Comparison of ENCODE assay signal across 22 cellular contexts in the genomic region with DNA sequence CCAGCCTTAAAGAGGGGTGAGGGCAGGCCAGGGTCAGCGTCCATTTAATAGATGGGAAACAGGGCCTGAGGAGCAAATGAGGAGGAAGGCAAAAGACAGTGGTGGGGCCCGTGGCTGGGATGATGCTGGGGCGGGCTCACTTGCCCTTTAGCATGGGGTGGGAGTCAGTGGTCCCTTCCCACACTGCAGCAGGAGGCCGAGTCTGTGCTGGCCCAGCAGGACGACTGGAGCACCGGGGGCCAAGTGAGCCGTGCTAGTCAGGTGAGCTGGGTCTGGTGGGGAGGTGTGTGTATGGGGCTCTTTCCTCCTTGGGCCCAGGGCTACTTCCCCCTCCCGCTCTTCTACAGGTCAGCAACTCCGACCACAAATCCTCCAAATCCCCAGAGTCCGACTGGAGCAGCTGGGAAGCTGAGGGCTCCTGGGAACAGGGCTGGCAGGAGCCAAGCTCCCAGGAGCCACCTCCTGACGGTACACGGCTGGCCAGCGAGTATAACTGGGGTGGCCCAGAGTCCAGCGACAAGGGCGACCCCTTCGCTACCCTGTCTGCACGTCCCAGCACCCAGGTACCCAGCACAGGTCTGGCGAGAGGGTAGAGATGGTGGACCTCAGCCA. TPM values are rescaled to one million over a fixed set of nuclear protein-coding genes. Genes with fewer than 3 reads are reported as not detected.
A peak's percentile ranks its signal among the peaks of the same experiment; 100 is the strongest.
DNase-seq lines count a peak whose midpoint lies in the region; ATAC-seq, FAIRE-seq and TF ChIP-seq lines count a peak whose summit lies in the region.
"Had no signal": no experiment of that assay in that cellular context is flagged by ENCODE, and none has a peak within 500 bp of the region (broad histone marks: within the 10 kb centered on the region; RNA-seq: fewer than 3 reads in every experiment).

No MANE protein-coding gene starts in this region.

- H3K27me3 Mint-ChIP-seq in osteocyte (ENCODE audit: unreplicated experiment): no peaks in the 10 kb centered on the region
- H3K27me3 Mint-ChIP-seq: effector memory CD8-positive, alpha-beta T cell had no signal

- in situ Hi-C loops in GM12878 (cut with MboI): no loop called here

- ATAC-seq in GM12878 (no peak), GM18858 (IDR thresholded peaks at IDR 0.05; ENCODE audit: unreplicated experiment) (no peak), HG03521 (IDR thresholded peaks at IDR 0.05; ENCODE audit: unreplicated experiment) (no peak)
- ATAC-seq: effector memory CD8-positive, alpha-beta T cell had no signal

- DNase-seq in GM12878 (ENCODE audit: low read depth, low spot score): no peak
- DNase-seq in osteocyte (ENCODE audit: extremely low spot score, unreplicated experiment): no peak
- DNase-seq in H7: no peak
- DNase-seq: C1 segment of cervical spinal cord; cerebellar nuclear complex; DMS53; effector memory CD8-positive, alpha-beta T cell; hypothalamus; NCI-H1694; NCI-H226; occipital lobe; stimulated activated CD4-positive, alpha-beta T cell treated with anti-CD3 and anti-CD28 coated beads, Interleukin-4, amount 100 ng/mL, for 24 hours; stimulated activated CD8-positive, alpha-beta memory T cell treated with anti-CD3 and anti-CD28 coated beads, Interleukin-4, amount 100 ng/mL, for 48 hours had no signal

- no peaks in the 10 kb centered on the region for H3K79me2 ChIP-seq in GM12878 (ENCODE audit: control insufficient read depth, insufficient read depth, low read length)

- H3K4me3 ChIP-seq in BLaER1 treated with 17β-estradiol and CSF1 and Interleukin-3, amounts not matched to agents 10 nM and 100 nM: no peak overlapping the region
- H3K4me3 ChIP-seq in GM12878: no peak overlapping the region
- H3K4me3 ChIP-seq in H7 (ENCODE audit: insufficient read depth, low read depth, low read length): no peak overlapping the region
- H3K4me3 ChIP-seq: thoracic aorta had no signal

- peak overlapping the region in 9 of 11 experiments; percentile 2 to 54 (median 46); a peak in 13 of 22 replicates for H3K9ac ChIP-seq in BLaER1 treated with 17β-estradiol and CSF1 and Interleukin-3, amounts not matched to agents 10 nM and 100 nM
- H3K9ac ChIP-seq in GM12878 (ENCODE audit: control insufficient read depth, insufficient read depth, low read length): no peak overlapping the region

- H3K27ac Mint-ChIP-seq in osteocyte (ENCODE audit: unreplicated experiment): peak overlapping the region; percentile 54
- H3K27ac Mint-ChIP-seq: mesothelial cell of epicardium had no signal

- H3K4me3 Mint-ChIP-seq in osteocyte (ENCODE audit: unreplicated experiment): no peak overlapping the region
- H3K4me3 Mint-ChIP-seq: mesothelial cell of epicardium had no signal

- peaks cover 36 to 69% (median 60%) of the 10 kb centered on the region in 11 experiments for H3K36me3 ChIP-seq in BLaER1 treated with 17β-estradiol and CSF1 and Interleukin-3, amounts not matched to agents 10 nM and 100 nM
- peaks cover 5 to 7% of the 10 kb centered on the region in 2 experiments; a peak in 3 of 4 replicates for H3K36me3 ChIP-seq in GM12878 (ENCODE audit: control insufficient read depth in 2 of 2, insufficient read depth in 2 of 2, low read length in 1 of 2)
- H3K36me3 ChIP-seq in H7 (replicated peaks; ENCODE audit: control insufficient read depth, insufficient read depth, low read length): peaks cover 3% of the 10 kb centered on the region

- no peak for TF ChIP-seq RAD21 in GM12878 (IDR thresholded peaks at IDR 0.05; ENCODE audit: insufficient read depth, low read depth, low read length)

- SMC1A ChIA-PET in GM12878 (lab: Charles Lee; ENCODE audit: uncharacterized antibody, unreplicated experiment): no interaction called here

- CTCF ChIA-PET in GM12878 (lab: Yijun Ruan, JAX): no interaction called here

- H3K36me3 Mint-ChIP-seq in osteocyte (ENCODE audit: unreplicated experiment): peaks cover 6% of the 10 kb centered on the region

- no peak for TF ChIP-seq EP300 in GM12878 (IDR thresholded peaks at IDR 0.05; ENCODE audit: borderline replicate concordance in 1 of 2, control insufficient read depth in 1 of 2, low read depth in 2 of 2, low read length in 2 of 2)

- RAD21 ChIA-PET in GM12878 (lab: Charles Lee; ENCODE audit: unreplicated experiment): no interaction called here

- 74% methylated on average over 18 of the region's 18 CpGs for WGBS in GM12878 (ENCODE audit: insufficient coverage, insufficient replicate concordance, low lambda C conversion rate, missing lambda C conversion rate)

- TF ChIP-seq CTCF in GM12878 (IDR thresholded peaks at IDR 0.05 in 2 of 3, conservative IDR thresholded peaks at IDR 0.05 in 1 of 3; ENCODE audit: control insufficient read depth in 2 of 3, extremely low read depth in 1 of 3, insufficient read depth in 1 of 3, low read depth in 3 of 3, low read length in 3 of 3) (no peak), osteocyte (IDR thresholded peaks at IDR 0.05) (no peak)

- H3K27me3 ChIP-seq in BLaER1 treated with 17β-estradiol and CSF1 and Interleukin-3, amounts not matched to agents 10 nM and 100 nM: no peaks in the 10 kb centered on the region
- no peaks in the 10 kb centered on the region for H3K27me3 ChIP-seq in GM12878 (replicated peaks in 1 of 2; ENCODE audit: control insufficient read depth in 2 of 2, insufficient read depth in 2 of 2, low read length in 1 of 2)
- peaks cover 28% of the 10 kb centered on the region for H3K27me3 ChIP-seq in H7 (ENCODE audit: control insufficient read depth, insufficient read depth, low read length)

- no peak overlapping the region for H2AFZ ChIP-seq in GM12878 (ENCODE audit: control insufficient read depth, low read depth, low read length)

- H3K4me2 ChIP-seq in BLaER1 treated with 17β-estradiol and CSF1 and Interleukin-3, amounts not matched to agents 10 nM and 100 nM: peak overlapping the region in 10 of 11 experiments; percentile 11 to 99 (median 26); a peak in 13 of 22 replicates
- no peak overlapping the region for H3K4me2 ChIP-seq in GM12878 (ENCODE audit: control insufficient read depth, insufficient read depth)

- intact Hi-C loops in GM12878 (cut with micrococcal nuclease; ENCODE audit: unreplicated experiment): no loop called here

- FAIRE-seq in GM12878 (lab: Jason Lieb, UNC): no peak
- FAIRE-seq: GM18507, HTR-8/SVneo, kidney had no signal

- peaks cover 46 to 68% (median 49%) of the 10 kb centered on the region in 10 experiments for H3K4me1 ChIP-seq in BLaER1 treated with 17β-estradiol and CSF1 and Interleukin-3, amounts not matched to agents 10 nM and 100 nM
- peaks cover 6% of the 10 kb centered on the region for H3K4me1 ChIP-seq in GM12878 (ENCODE audit: control insufficient read depth, insufficient read depth, low read length)

- peak overlapping the region in 3 of 11 experiments; percentile 23 to 34 (median 25); a peak in 5 of 22 replicates for H3K27ac ChIP-seq in BLaER1 treated with 17β-estradiol and CSF1 and Interleukin-3, amounts not matched to agents 10 nM and 100 nM
- H3K27ac ChIP-seq in GM12878 (ENCODE audit: control insufficient read depth, insufficient read depth): no peak overlapping the region
- H3K27ac ChIP-seq: thoracic aorta had no signal

- H3K9me3 Mint-ChIP-seq in osteocyte (ENCODE audit: unreplicated experiment): no peaks in the 10 kb centered on the region
- H3K9me3 Mint-ChIP-seq: effector memory CD8-positive, alpha-beta T cell; mesothelial cell of epicardium had no signal

- H4K20me1 ChIP-seq in BLaER1 treated with 17β-estradiol and CSF1 and Interleukin-3, amounts not matched to agents 10 nM and 100 nM: peaks cover 0 to 61% (median 24%) of the 10 kb centered on the region in 11 experiments; a peak in 17 of 22 replicates
- no peaks in the 10 kb centered on the region for H4K20me1 ChIP-seq in GM12878 (ENCODE audit: control insufficient read depth, insufficient read depth)

- no peaks in the 10 kb centered on the region for H3K9me3 ChIP-seq in BLaER1 treated with 17β-estradiol and CSF1 and Interleukin-3, amounts not matched to agents 10 nM and 100 nM (replicated peaks in 1 of 11)
- H3K9me3 ChIP-seq in GM12878 (replicated peaks; ENCODE audit: control insufficient read depth, insufficient read depth, low read length): no peaks in the 10 kb centered on the region
- H3K9me3 ChIP-seq: thoracic aorta had no signal

- H3K4me1 Mint-ChIP-seq in osteocyte (ENCODE audit: unreplicated experiment): peaks cover 15% of the 10 kb centered on the region

- BruUV-seq in GM12878 (replicated peaks; lab: Mats Ljungman, UMichigan): no TSS peak

- TF ChIP-seq POLR2A in GM15510 (IDR thresholded peaks at IDR 0.05; ENCODE audit: borderline replicate concordance, extremely low read depth, insufficient read length) (peak; percentile 16), GM12878 (IDR thresholded peaks at IDR 0.05; ENCODE audit: low read depth, low read length) (0 out of 2 replicates have a peak, but pooled peaks have one; percentile 17)

- POLR2A ChIA-PET in GM12878 (lab: Charles Lee): no interaction called here

RNA-seq across cellular contexts. Expression of a gene that starts 12.8 kb away (rescaled TPM):
- 28.9 and 34.4 TPM in 2 replicates for total RNA-seq in GM12878 (2013; cell fraction: nucleolus; rRNA removed)
- 75.1 and 82.7 TPM in 2 replicates for total RNA-seq in GM12878 (2014; rRNA removed)
- 25.9 and 29.3 TPM in 2 replicates for total RNA-seq in GM12878 (2014; rRNA removed; fragmentation: Illumina TruSeq; extraction: Trizol)
- 66.7 and 67.8 TPM in 2 replicates for total RNA-seq in GM12878 (2021)
- polyA plus RNA-seq in GM12878 (2011; ENCODE audit: low read depth): 16.4 TPM
- 17.8 and 43.1 TPM in 2 replicates for polyA plus RNA-seq in GM12878 (2011; rRNA removed)
- 88.7 and 112 TPM in 2 replicates for polyA plus RNA-seq in GM12878 (2011; cell fraction: cytosol; rRNA removed)
- polyA plus RNA-seq in GM12878 (2011; cell fraction: nucleus; rRNA removed): 114 and 150 TPM in 2 replicates
- polyA plus RNA-seq in GM12878 (2012): 35.1 and 36.8 TPM in 2 replicates
- polyA plus RNA-seq in GM12878 (2014; fragmentation: Illumina TruSeq; extraction: Trizol): 6.9 and 32.5 TPM in 2 replicates
- polyA plus RNA-seq in GM12878 (2014; fragmentation: Nextera tagmentation; extraction: Ambion mirVana): 1 to 10 TPM in 1 of 2 experiments, under 1 TPM in 1; 0.80 to 6.3 TPM
- polyA plus RNA-seq in GM12878 (2014; rRNA removed): 68.0 and 74.6 TPM in 2 replicates
- polyA plus RNA-seq in GM12878 (2016; fragmentation: Nextera tagmentation; extraction: Ambion mirVana): 10 to 100 TPM; 59.2 to 65.4 TPM
- polyA minus RNA-seq in GM12878 (2011; rRNA and poly(A)+ RNA removed): 43.5 and 70.6 TPM in 2 replicates
- 23.4 and 34.6 TPM in 2 replicates for polyA minus RNA-seq in GM12878 (2011; cell fraction: cytosol; rRNA and poly(A)+ RNA removed)
- polyA minus RNA-seq in GM12878 (2011; cell fraction: nucleus; rRNA and poly(A)+ RNA removed): 16.7 and 26.3 TPM in 2 replicates
- 103 and 104 TPM in 2 replicates for total RNA-seq in osteocyte
- total RNA-seq in H7 (2014; rRNA removed; shearing (Covaris generic)): 70.0 and 72.3 TPM in 2 replicates

RNA-seq across cellular contexts. Expression of a gene that starts 20.4 kb away (rescaled TPM):
- 8.6 and 11.6 TPM in 2 replicates for total RNA-seq in GM12878 (2013; cell fraction: nucleolus; rRNA removed)
- total RNA-seq in GM12878 (2014; rRNA removed): 8.5 and 9.0 TPM in 2 replicates
- total RNA-seq in GM12878 (2014; rRNA removed; fragmentation: Illumina TruSeq; extraction: Trizol): 1.2 and 2.2 TPM in 2 replicates
- total RNA-seq in GM12878 (2021): 8.0 and 9.0 TPM in 2 replicates
- polyA plus RNA-seq in GM12878 (2011; ENCODE audit: low read depth): 12.8 TPM
- polyA plus RNA-seq in GM12878 (2011; rRNA removed): 3.1 and 7.0 TPM in 2 replicates
- polyA plus RNA-seq in GM12878 (2011; cell fraction: cytosol; rRNA removed): 14.4 and 24.0 TPM in 2 replicates
- polyA plus RNA-seq in GM12878 (2011; cell fraction: nucleus; rRNA removed): 47.3 and 52.7 TPM in 2 replicates
- 15.6 and 16.4 TPM in 2 replicates for polyA plus RNA-seq in GM12878 (2012)
- polyA plus RNA-seq in GM12878 (2014; fragmentation: Illumina TruSeq; extraction: Trizol): 1.00 and 2.3 TPM in 2 replicates
- polyA plus RNA-seq in GM12878 (2014; fragmentation: Nextera tagmentation; extraction: Ambion mirVana): not detected
- 12.2 and 14.7 TPM in 2 replicates for polyA plus RNA-seq in GM12878 (2014; rRNA removed)
- 1 to 10 TPM; 4.0 to 5.5 TPM for polyA plus RNA-seq in GM12878 (2016; fragmentation: Nextera tagmentation; extraction: Ambion mirVana)
- polyA minus RNA-seq in GM12878 (2011; rRNA and poly(A)+ RNA removed): 3.8 and 4.7 TPM in 2 replicates
- 5.6 and 6.7 TPM in 2 replicates for polyA minus RNA-seq in GM12878 (2011; cell fraction: cytosol; rRNA and poly(A)+ RNA removed)
- polyA minus RNA-seq in GM12878 (2011; cell fraction: nucleus; rRNA and poly(A)+ RNA removed): 6.6 and 12.8 TPM in 2 replicates
- total RNA-seq in osteocyte: 219 and 256 TPM in 2 replicates
- total RNA-seq in H7 (2014; rRNA removed; shearing (Covaris generic)): 3.9 and 5.7 TPM in 2 replicates

RNA-seq across cellular contexts. Expression of a gene that starts 32.6 kb away (rescaled TPM):
- 31.8 and 42.8 TPM in 2 replicates for total RNA-seq in GM12878 (2013; cell fraction: nucleolus; rRNA removed)
- total RNA-seq in GM12878 (2014; rRNA removed) (71.3 and 77.0 TPM in 2 replicates), GM12878 (2014; rRNA removed; fragmentation: Illumina TruSeq; extraction: Trizol) (20.0 and 24.8 TPM in 2 replicates), GM12878 (2021) (62.0 and 63.3 TPM in 2 replicates), osteocyte (31.3 and 32.7 TPM in 2 replicates)
- polyA plus RNA-seq in GM12878 (2011; ENCODE audit: low read depth): 35.6 TPM
- polyA plus RNA-seq in GM12878 (2011; rRNA removed) (13.4 and 32.2 TPM in 2 replicates), GM12878 (2014; fragmentation: Illumina TruSeq; extraction: Trizol) (1.2 and 7.9 TPM in 2 replicates), GM12878 (2014; fragmentation: Nextera tagmentation; extraction: Ambion mirVana) (10 to 100 TPM; 14.8 to 48.7 TPM), GM12878 (2014; rRNA removed) (74.8 and 79.0 TPM in 2 replicates), GM12878 (2016; fragmentation: Nextera tagmentation; extraction: Ambion mirVana) (100 to 1,000 TPM; 107 to 111 TPM)
- polyA plus RNA-seq in GM12878 (2011; cell fraction: cytosol; rRNA removed): 60.6 and 85.4 TPM in 2 replicates
- 70.4 and 75.4 TPM in 2 replicates for polyA plus RNA-seq in GM12878 (2011; cell fraction: nucleus; rRNA removed)
- 43.7 and 53.4 TPM in 2 replicates for polyA plus RNA-seq in GM12878 (2012)
- 5.0 and 12.2 TPM in 2 replicates for polyA minus RNA-seq in GM12878 (2011; rRNA and poly(A)+ RNA removed)
- 5.8 and 6.9 TPM in 2 replicates for polyA minus RNA-seq in GM12878 (2011; cell fraction: cytosol; rRNA and poly(A)+ RNA removed)
- polyA minus RNA-seq in GM12878 (2011; cell fraction: nucleus; rRNA and poly(A)+ RNA removed): 32.3 and 48.6 TPM in 2 replicates
- total RNA-seq in H7 (2014; rRNA removed; shearing (Covaris generic)): 88.1 and 89.1 TPM in 2 replicates

RNA-seq across cellular contexts. Expression of a gene that starts 34.6 kb away (rescaled TPM):
- total RNA-seq in GM12878 (2013; cell fraction: nucleolus; rRNA removed): 6.1 and 7.8 TPM in 2 replicates
- total RNA-seq in GM12878 (2014; rRNA removed) (26.2 and 32.0 TPM in 2 replicates), GM12878 (2014; rRNA removed; fragmentation: Illumina TruSeq; extraction: Trizol) (7.2 and 10.4 TPM in 2 replicates), GM12878 (2021) (28.5 and 29.6 TPM in 2 replicates), osteocyte (84.2 and 92.1 TPM in 2 replicates)
- polyA plus RNA-seq in GM12878 (2011; ENCODE audit: low read depth): 4.4 TPM
- polyA plus RNA-seq in GM12878 (2011; rRNA removed) (3.6 and 8.0 TPM in 2 replicates), GM12878 (2014; fragmentation: Illumina TruSeq; extraction: Trizol) (0.74 and 9.1 TPM in 2 replicates), GM12878 (2014; fragmentation: Nextera tagmentation; extraction: Ambion mirVana) (1 to 10 TPM in 1 of 2 experiments, under 1 TPM in 1; 0.34 to 2.2 TPM), GM12878 (2014; rRNA removed) (36.7 and 50.7 TPM in 2 replicates), GM12878 (2016; fragmentation: Nextera tagmentation; extraction: Ambion mirVana) (10 to 100 TPM in 1 of 2 experiments, 1 to 10 TPM in 1; 2.8 to 26.6 TPM)
- polyA plus RNA-seq in GM12878 (2011; cell fraction: cytosol; rRNA removed): 16.4 and 28.8 TPM in 2 replicates
- polyA plus RNA-seq in GM12878 (2011; cell fraction: nucleus; rRNA removed): 29.2 and 30.4 TPM in 2 replicates
- 11.8 and 13.3 TPM in 2 replicates for polyA plus RNA-seq in GM12878 (2012)
- 4.4 and 9.6 TPM in 2 replicates for polyA minus RNA-seq in GM12878 (2011; rRNA and poly(A)+ RNA removed)
- polyA minus RNA-seq in GM12878 (2011; cell fraction: cytosol; rRNA and poly(A)+ RNA removed): 4.0 and 5.7 TPM in 2 replicates
- polyA minus RNA-seq in GM12878 (2011; cell fraction: nucleus; rRNA and poly(A)+ RNA removed): 16.1 and 24.5 TPM in 2 replicates
- 8.6 and 20.4 TPM in 2 replicates for total RNA-seq in H7 (2014; rRNA removed; shearing (Covaris generic))

RNA-seq across cellular contexts. Expression of a gene that starts 38.1 kb away (rescaled TPM):
- 101 and 114 TPM in 2 replicates for total RNA-seq in GM12878 (2013; cell fraction: nucleolus; rRNA removed)
- total RNA-seq in GM12878 (2014; rRNA removed): 63.3 and 74.6 TPM in 2 replicates
- total RNA-seq in GM12878 (2014; rRNA removed; fragmentation: Illumina TruSeq; extraction: Trizol): 32.9 and 37.1 TPM in 2 replicates
- 90.7 and 92.7 TPM in 2 replicates for total RNA-seq in GM12878 (2021)
- 22.5 TPM for polyA plus RNA-seq in GM12878 (2011; ENCODE audit: low read depth)
- 21.5 and 28.4 TPM in 2 replicates for polyA plus RNA-seq in GM12878 (2011; rRNA removed)
- 37.0 and 59.7 TPM in 2 replicates for polyA plus RNA-seq in GM12878 (2011; cell fraction: cytosol; rRNA removed)
- 195 and 323 TPM in 2 replicates for polyA plus RNA-seq in GM12878 (2011; cell fraction: nucleus; rRNA removed)
- 52.1 and 68.8 TPM in 2 replicates for polyA plus RNA-seq in GM12878 (2012)
- 34.3 and 39.8 TPM in 2 replicates for polyA plus RNA-seq in GM12878 (2014; fragmentation: Illumina TruSeq; extraction: Trizol)
- under 1 TPM; 0.06 to 0.09 TPM for polyA plus RNA-seq in GM12878 (2014; fragmentation: Nextera tagmentation; extraction: Ambion mirVana)
- 99.4 and 117 TPM in 2 replicates for polyA plus RNA-seq in GM12878 (2014; rRNA removed)
- polyA plus RNA-seq in GM12878 (2016; fragmentation: Nextera tagmentation; extraction: Ambion mirVana): 10 to 100 TPM; 15.5 to 18.9 TPM
- polyA minus RNA-seq in GM12878 (2011; rRNA and poly(A)+ RNA removed): 22.7 and 40.4 TPM in 2 replicates
- 33.2 and 33.8 TPM in 2 replicates for polyA minus RNA-seq in GM12878 (2011; cell fraction: cytosol; rRNA and poly(A)+ RNA removed)
- 24.8 and 46.7 TPM in 2 replicates for polyA minus RNA-seq in GM12878 (2011; cell fraction: nucleus; rRNA and poly(A)+ RNA removed)
- total RNA-seq in osteocyte: 39.7 and 42.6 TPM in 2 replicates
- 1.9 and 4.7 TPM in 2 replicates for total RNA-seq in H7 (2014; rRNA removed; shearing (Covaris generic))

Comparison
In these comparisons a context has a peak if more than half of its experiments do, and no peak if none do; other contexts are left out.
1. RNA of a gene that starts 20.4 kb away (total RNA-seq): 219 to 256 TPM in osteocyte; 1.2 to 11.6 TPM in GM12878 and 3.9 to 5.7 TPM in H7; every median in the first group is over 10 times any median in the second.